In genomic region chr16:81711609-81712329, GRCh38 we compare ENCODE assay signal across 8 cellular contexts.
DNase-seq lines count a peak whose midpoint lies in the region; TF ChIP-seq lines count a peak whose summit lies in the region.

No MANE protein-coding gene starts in this region.

- H3K9me3 ChIP-seq in HEK293 (ENCODE audit: control insufficient read depth, insufficient read depth, low read depth, low read length), result no peaks in the 10 kb centered on the region

- DNase-seq in RWPE1 (ENCODE audit: low spot score) (peak; percentile 86), fibroblast of peridontal ligament (ENCODE audit: extremely low read depth) (peak; percentile 80), smooth muscle cell of the brain vasculature (ENCODE audit: low read depth, low spot score) (peak; percentile 96), D341Med (ENCODE audit: low spot score) (no peak), occipital lobe (lab: John Stamatoyannopoulos, UW) (no peak), NCI-H2029 (lab: John Stamatoyannopoulos, UW) (no peak)
- DNase-seq in stimulated activated CD4-positive, alpha-beta T cell treated with anti-CD3 and anti-CD28 coated beads, Interleukin-15, amount 100 ng/mL, for 24 hours, result no peak

- CTCF ChIA-PET in HEK293 (lab: Yijun Ruan, JAX) (interaction anchor here (1.0 to 1.2 kb wide), 3 partner anchors 15 to 347 kb away, joined by 3 to 5 read pairs (median 4); no protein-coding TSS in a partner anchor), RWPE1 (lab: Yijun Ruan, JAX) (interaction anchor here (0.5 to 1.1 kb wide), 5 partner anchors 26 to 806 kb away, joined by 3 read pairs; no protein-coding TSS in a partner anchor)

- POLR2A ChIA-PET in HEK293 (lab: Yijun Ruan, JAX) (no interaction called here), RWPE1 (lab: Yijun Ruan, JAX; ENCODE audit: low non-redundant PET) (no interaction called here)

- H3K4me1 ChIP-seq in HEK293 (ENCODE audit: control insufficient read depth, insufficient read depth, low read length), result peaks cover 5% of the 10 kb centered on the region; the same call in 1 of the 2 replicates

- H3K36me3 ChIP-seq in HEK293 (ENCODE audit: control insufficient read depth in 2 of 2, insufficient read depth in 1 of 2, low read length in 2 of 2), result peaks cover 0 to 21% of the 10 kb centered on the region in 2 experiments; a peak in 1 of 3 replicates

- no peak overlapping the region for H3K4me3 ChIP-seq in HEK293 (ENCODE audit: low read depth, low read length)

- no peak overlapping the region for H3K27ac ChIP-seq in HEK293 (ENCODE audit: extremely low read depth, low read depth, low read length)
- peak overlapping the region; percentile 64 for H3K27ac ChIP-seq in RWPE1

- TF ChIP-seq CTCF in HEK293 (tag by site-specific recombination; IDR thresholded peaks at IDR 0.05), result no peak
- no peak for TF ChIP-seq CTCF in RWPE1 (conservative IDR thresholded peaks at IDR 0.05; ENCODE audit: low read depth)

TF ChIP-seq in HEK293, 187 proteins besides CTCF, POLR2A, EP300 and RAD21 (continues in another document):
- 0 out of 2 replicates have a peak, but pooled peaks have one; percentile 12 for TF ChIP-seq PRDM10 (tag by site-specific recombination; IDR thresholded peaks at IDR 0.05)
- no peak for TF ChIP-seq OSR2 (tag by site-specific recombination; IDR thresholded peaks at IDR 0.05)
- TF ChIP-seq SCRT2 (tag by site-specific recombination; IDR thresholded peaks at IDR 0.05), result peak; percentile 76
- TF ChIP-seq ZNF16 (tag by site-specific recombination; IDR thresholded peaks at IDR 0.05; ENCODE audit: low read depth), result no peak
- TF ChIP-seq ZNF416 (tag by site-specific recombination; IDR thresholded peaks at IDR 0.05), result no peak
- no peak for TF ChIP-seq ZNF341 (tag by site-specific recombination; IDR thresholded peaks at IDR 0.05; ENCODE audit: low read depth)
- peak; percentile 45; the same call in 1 of the 2 replicates for TF ChIP-seq SP7 (tag by site-specific recombination; IDR thresholded peaks at IDR 0.05)
- TF ChIP-seq ZNF660 (tag by site-specific recombination; IDR thresholded peaks at IDR 0.05), result peak; percentile 71
- no peak for TF ChIP-seq SP2 (tag by site-specific recombination; IDR thresholded peaks at IDR 0.05)
- no peak for TF ChIP-seq GLI4 (tag by site-specific recombination; IDR thresholded peaks at IDR 0.05)
- no peak for TF ChIP-seq ZFP69B (tag by site-specific recombination; IDR thresholded peaks at IDR 0.05)
- TF ChIP-seq ZNF580 (tag by site-specific recombination; IDR thresholded peaks at IDR 0.05), result no peak
- TF ChIP-seq ZNF184 (tag by site-specific recombination; IDR thresholded peaks at IDR 0.05), result 0 out of 2 replicates have a peak, but pooled peaks have one; percentile 47
- peak; percentile 60; the same call in 1 of the 2 replicates for TF ChIP-seq HIC1 (tag by site-specific recombination; IDR thresholded peaks at IDR 0.05)
- TF ChIP-seq ZBTB20 (tag by site-specific recombination; IDR thresholded peaks at IDR 0.05), result peak; percentile 27
- no peak for TF ChIP-seq FEZF1 (tag by site-specific recombination; IDR thresholded peaks at IDR 0.05)
- TF ChIP-seq EGR2 (tag by site-specific recombination; IDR thresholded peaks at IDR 0.05; ENCODE audit: low read depth), result peak; percentile 33; the same call in 1 of the 2 replicates
- TF ChIP-seq PATZ1 (tag by site-specific recombination; IDR thresholded peaks at IDR 0.05), result peak; percentile 53; the same call in 1 of the 2 replicates
- TF ChIP-seq ZBTB6 (tag by site-specific recombination; IDR thresholded peaks at IDR 0.05), result no peak
- no peak for TF ChIP-seq ZNF610 (tag by site-specific recombination; IDR thresholded peaks at IDR 0.05; ENCODE audit: borderline replicate concordance)

Comparison
In these comparisons a context has a peak if more than half of its experiments do, and no peak if none do; other contexts are left out.
1. DNase-seq: peak in RWPE1 (single experiment), fibroblast of peridontal ligament (single experiment) and smooth muscle cell of the brain vasculature (single experiment); none in D341Med (single experiment), stimulated activated CD4-positive, alpha-beta T cell treated with anti-CD3 and anti-CD28 coated beads, Interleukin-15, amount 100 ng/mL, for 24 hours (single experiment), occipital lobe (single experiment) and NCI-H2029 (single experiment).